Comparison of ENCODE assay signal across 9 cellular contexts in genomic region chr6:159716247-159717086, GRCh38. TPM values are rescaled to one million over a fixed set of nuclear protein-coding genes. Genes with fewer than 3 reads are reported as not detected.
DNase-seq lines count a peak whose midpoint lies in the region; ATAC-seq, FAIRE-seq and TF ChIP-seq lines count a peak whose summit lies in the region.
"Had no signal": no experiment of that assay in that cellular context is flagged by ENCODE, and none has a peak within 500 bp of the region (broad histone marks: within the 10 kb centered on the region; RNA-seq: fewer than 3 reads in every experiment).

No MANE protein-coding gene starts in this region.

- peak; percentile 94 to 97 (median 96) for ATAC-seq in psoas muscle
- no peak for ATAC-seq in GM21447 (IDR thresholded peaks at IDR 0.05; ENCODE audit: unreplicated experiment)

- DNase-seq in DMS 273 treated with DMSO at 0.1 percent for 48 hours (lab: John Stamatoyannopoulos, UW) (peak; percentile 42), RCC 7860 (ENCODE audit: low spot score) (peak; percentile 61), fibroblast of the conjunctiva (ENCODE audit: low read depth) (peak; percentile 96), psoas muscle (no peak), activated T-cell treated with anti-CD3 and anti-CD28 coated beads for 4 hours (no peak), COLO668 (lab: John Stamatoyannopoulos, UW; ENCODE audit: unreplicated experiment) (no peak)
- no peak for DNase-seq in activated CD8-positive, alpha-beta memory T cell treated with anti-CD3 and anti-CD28 coated beads, Interleukin-2, amount 50 U/mL, for 48 hours
- DNase-seq: NCI-H2029 had no signal

- no peaks in the 10 kb centered on the region for H3K36me3 ChIP-seq in psoas muscle (ENCODE audit: insufficient read depth in 1 of 2, low read depth in 1 of 2)

- H3K9me3 ChIP-seq in psoas muscle, result no peaks in the 10 kb centered on the region

- H3K27me3 ChIP-seq in psoas muscle (ENCODE audit: insufficient read depth in 3 of 3, low read length in 2 of 3), result no peaks in the 10 kb centered on the region

- 6 to 10% (median 8%) methylated on average over 5 of the region's 5 CpGs for WGBS in psoas muscle, 3 donors

- peak overlapping the region; percentile 44 for H3K4me3 ChIP-seq in psoas muscle

- intact Hi-C loops in psoas muscle (cut with DNase I), result no loop called here

- peaks cover 36% of the 10 kb centered on the region for H3K4me1 ChIP-seq in psoas muscle

- peak; percentile 23 for TF ChIP-seq CTCF in psoas muscle (IDR thresholded peaks at IDR 0.05)

- no peak for FAIRE-seq in RCC 7860 (lab: Jason Lieb, UNC)

- peak overlapping the region; percentile 82 for H3K27ac ChIP-seq in psoas muscle

RNA-seq across cellular contexts. Expression of gene WTAP, which starts 10.8 kb away (rescaled TPM):
- 100 to 1,000 TPM in 3 of 4 donors, 10 to 100 TPM in 1; 51.8 to 199 (median 107) TPM for total RNA-seq in psoas muscle
- 100 to 1,000 TPM; 131 to 284 (median 265) TPM for polyA plus RNA-seq in psoas muscle

RNA-seq across cellular contexts. Expression of gene SOD2, which starts 23.4 kb away (rescaled TPM):
- total RNA-seq in psoas muscle, result 1,000 to 10,000 TPM in 3 of 4 donors, 100 to 1,000 TPM in 1; 573 to 7,738 (median 3,937) TPM
- polyA plus RNA-seq in psoas muscle, result over 10,000 TPM in 1 of 3 donors, 1,000 to 10,000 TPM in 2; 5,251 to 11,097 (median 6,044) TPM

RNA-seq across cellular contexts. Expression of gene ACAT2, which starts 45.4 kb away (rescaled TPM):
- total RNA-seq in psoas muscle, result 1 to 10 TPM; 2.1 to 3.0 (median 2.6) TPM
- 1 to 10 TPM; 1.8 to 3.0 (median 2.3) TPM for polyA plus RNA-seq in psoas muscle

Comparison
In these comparisons a context has a peak if more than half of its experiments do, and no peak if none do; other contexts are left out.
1. DNase-seq: peak in DMS 273 treated with DMSO at 0.1 percent for 48 hours (single experiment), RCC 7860 (single experiment) and fibroblast of the conjunctiva (single experiment); none in psoas muscle (0 of 2), activated CD8-positive, alpha-beta memory T cell treated with anti-CD3 and anti-CD28 coated beads, Interleukin-2, amount 50 U/mL, for 48 hours (single experiment), activated T-cell treated with anti-CD3 and anti-CD28 coated beads for 4 hours (single experiment) and COLO668 (single experiment).